Comparison of ENCODE assay signal across 6 cellular contexts in genomic region chr1:26112407-26112775, GRCh38. TPM values are rescaled to one million over a fixed set of nuclear protein-coding genes. Genes with fewer than 3 reads are reported as not detected.
DNase-seq lines count a peak whose midpoint lies in the region; ATAC-seq and TF ChIP-seq lines count a peak whose summit lies in the region.

No MANE protein-coding gene starts in this region.

- H3K9me3 ChIP-seq in CD8-positive, alpha-beta T cell (ENCODE audit: low read length): no peaks in the 10 kb centered on the region
- H3K9me3 ChIP-seq in mesodermal cell (ENCODE audit: control insufficient read depth, low read length): no peaks in the 10 kb centered on the region

- CTCF ChIA-PET in CD8-positive, alpha-beta T cell (lab: Charles Lee): interaction anchor here (0.9 to 2.7 kb wide), 5 partner anchors 9 to 251 kb away, joined by 3 to 28 read pairs (median 7); no protein-coding TSS in a partner anchor

- H3K27ac Mint-ChIP-seq in CD8-positive, alpha-beta T cell: peak overlapping the region; percentile 78
- H3K27ac Mint-ChIP-seq in activated T-helper 17 cell treated with anti-CD3 and anti-CD28 coated beads, Interleukin-2, amount 50 U/mL, for 72 hours: peak overlapping the region; percentile 84

- H3K4me3 ChIP-seq in CD8-positive, alpha-beta T cell (ENCODE audit: low read depth, low read length): peak overlapping the region; percentile 98
- peak overlapping the region; percentile 87 for H3K4me3 ChIP-seq in mesodermal cell (ENCODE audit: extremely low read depth, insufficient read depth, low read length, poor library complexity, severe bottlenecking)

- no peak for ATAC-seq in CD8-positive, alpha-beta T cell
- peak; percentile 6 for ATAC-seq in HG02981 (IDR thresholded peaks at IDR 0.05; ENCODE audit: unreplicated experiment)
- peak; percentile 10 for ATAC-seq in activated T-helper 17 cell treated with anti-CD3 and anti-CD28 coated beads, Interleukin-2, amount 50 U/mL, for 72 hours (replicated peaks)

- H3K27ac ChIP-seq in CD8-positive, alpha-beta T cell (ENCODE audit: low read depth, low read length): peak overlapping the region; percentile 79
- no peak overlapping the region for H3K27ac ChIP-seq in mesodermal cell (ENCODE audit: low read depth, low read length, severe bottlenecking)

- H3K9me3 Mint-ChIP-seq in CD8-positive, alpha-beta T cell: no peaks in the 10 kb centered on the region
- no peaks in the 10 kb centered on the region for H3K9me3 Mint-ChIP-seq in activated T-helper 17 cell treated with anti-CD3 and anti-CD28 coated beads, Interleukin-2, amount 50 U/mL, for 72 hours

- H3K4me3 Mint-ChIP-seq in CD8-positive, alpha-beta T cell: peak overlapping the region; percentile 92
- H3K4me3 Mint-ChIP-seq in activated T-helper 17 cell treated with anti-CD3 and anti-CD28 coated beads, Interleukin-2, amount 50 U/mL, for 72 hours: peak overlapping the region; percentile 91

- no peaks in the 10 kb centered on the region for H3K27me3 Mint-ChIP-seq in CD8-positive, alpha-beta T cell (ENCODE audit: low read depth)
- no peaks in the 10 kb centered on the region for H3K27me3 Mint-ChIP-seq in activated T-helper 17 cell treated with anti-CD3 and anti-CD28 coated beads, Interleukin-2, amount 50 U/mL, for 72 hours

- H3K36me3 Mint-ChIP-seq in CD8-positive, alpha-beta T cell: peaks cover 25% of the 10 kb centered on the region
- peaks cover 34% of the 10 kb centered on the region for H3K36me3 Mint-ChIP-seq in activated T-helper 17 cell treated with anti-CD3 and anti-CD28 coated beads, Interleukin-2, amount 50 U/mL, for 72 hours (ENCODE audit: low read depth)

- no peak for TF ChIP-seq CTCF in CD8-positive, alpha-beta T cell (IDR thresholded peaks at IDR 0.05)

- H3K4me1 Mint-ChIP-seq in CD8-positive, alpha-beta T cell (ENCODE audit: low read depth): peaks cover 30% of the 10 kb centered on the region
- peaks cover 12% of the 10 kb centered on the region for H3K4me1 Mint-ChIP-seq in activated T-helper 17 cell treated with anti-CD3 and anti-CD28 coated beads, Interleukin-2, amount 50 U/mL, for 72 hours

- DNase-seq in CD8-positive, alpha-beta T cell: no peak
- DNase-seq in epidermal melanocyte (ENCODE audit: insufficient read length, low spot score) (no peak), retina (no peak)

- H3K4me1 ChIP-seq in CD8-positive, alpha-beta T cell (ENCODE audit: insufficient read depth, low read length): peaks cover 19% of the 10 kb centered on the region
- H3K4me1 ChIP-seq in mesodermal cell (ENCODE audit: control insufficient read depth, insufficient read depth, low read length, poor library complexity, severe bottlenecking): peaks cover 7% of the 10 kb centered on the region

- H3K36me3 ChIP-seq in CD8-positive, alpha-beta T cell (ENCODE audit: insufficient read depth, low read length): peaks cover 7% of the 10 kb centered on the region
- peaks cover 8% of the 10 kb centered on the region for H3K36me3 ChIP-seq in mesodermal cell (ENCODE audit: control insufficient read depth, insufficient read depth, low read length)

- 0 to 16% methylated on average over 2 to 6 of the region's 9 CpGs for WGBS in mesodermal cell (ENCODE audit: insufficient coverage in 2 of 2), 2 experiments

- POLR2A ChIA-PET in CD8-positive, alpha-beta T cell (lab: Charles Lee): interaction anchor here (1.2 to 2.5 kb wide), 4 partner anchors 11 to 122 kb away, joined by 3 to 10 read pairs (median 7); partner anchors contain the start of gene CEP85

- H3K27me3 ChIP-seq in CD8-positive, alpha-beta T cell (ENCODE audit: insufficient read depth, low read length): no peaks in the 10 kb centered on the region

- intact Hi-C loops in CD8-positive, alpha-beta T cell (cut with DNase I, micrococcal nuclease): loop anchor here in 1 of 2 experiments (5.0 to 10.0 kb wide), 3 partner anchors 205 to 1365 kb away; partner anchors contain the start of genes CLIC4, RSRP1 and STMN1

RNA-seq across cellular contexts. Expression of gene PDIK1L, which starts 0.8 kb away (rescaled TPM):
- total RNA-seq in CD8-positive, alpha-beta T cell: 10 to 100 TPM; 10.2 to 10.8 TPM
- total RNA-seq in activated T-helper 17 cell treated with anti-CD3 and anti-CD28 coated beads, Interleukin-2, amount 50 U/mL, for 72 hours: 10 to 100 TPM; 11.2 to 12.3 TPM
- polyA plus RNA-seq in mesodermal cell (2013, experiment 1 of 2): 2.6 TPM
- 2.9 TPM for polyA plus RNA-seq in mesodermal cell (2013, experiment 2 of 2)

RNA-seq across cellular contexts. Expression of gene TRIM63, which starts 45.0 kb away (rescaled TPM):
- total RNA-seq in CD8-positive, alpha-beta T cell: not detected
- not detected for total RNA-seq in activated T-helper 17 cell treated with anti-CD3 and anti-CD28 coated beads, Interleukin-2, amount 50 U/mL, for 72 hours
- polyA plus RNA-seq in mesodermal cell (2013, experiment 1 of 2): 0.37 TPM
- polyA plus RNA-seq in mesodermal cell (2013, experiment 2 of 2): 0.40 TPM

RNA-seq across cellular contexts. Expression of gene FAM110D, which starts 46.5 kb away (rescaled TPM):
- total RNA-seq in CD8-positive, alpha-beta T cell: not detected
- total RNA-seq in activated T-helper 17 cell treated with anti-CD3 and anti-CD28 coated beads, Interleukin-2, amount 50 U/mL, for 72 hours: not detected
- 2.3 TPM for polyA plus RNA-seq in mesodermal cell (2013, experiment 1 of 2)
- 2.6 TPM for polyA plus RNA-seq in mesodermal cell (2013, experiment 2 of 2)

RNA-seq across cellular contexts. Expression of gene C1orf232, which starts 56.4 kb away (rescaled TPM):
- not detected for total RNA-seq in CD8-positive, alpha-beta T cell
- not detected for total RNA-seq in activated T-helper 17 cell treated with anti-CD3 and anti-CD28 coated beads, Interleukin-2, amount 50 U/mL, for 72 hours
- polyA plus RNA-seq in mesodermal cell (2013, experiment 1 of 2): not detected
- polyA plus RNA-seq in mesodermal cell (2013, experiment 2 of 2): not detected

RNA-seq across cellular contexts. Expression of gene ZNF593, which starts 57.3 kb away (rescaled TPM):
- total RNA-seq in CD8-positive, alpha-beta T cell: 1 to 10 TPM; 8.1 to 8.8 TPM
- total RNA-seq in activated T-helper 17 cell treated with anti-CD3 and anti-CD28 coated beads, Interleukin-2, amount 50 U/mL, for 72 hours: 10 to 100 TPM; 20.4 to 52.4 TPM
- 28.6 TPM for polyA plus RNA-seq in mesodermal cell (2013, experiment 1 of 2)
- 18.3 TPM for polyA plus RNA-seq in mesodermal cell (2013, experiment 2 of 2)
